ENCODE assay signal across 13 cellular contexts in genomic region chr11:35800970-35801953, GRCh38.
A peak's percentile ranks its signal among the peaks of the same experiment; 100 is the strongest.
DNase-seq lines count a peak whose midpoint lies in the region; ATAC-seq and TF ChIP-seq lines count a peak whose summit lies in the region.
"Had no signal": no experiment of that assay in that cellular context is flagged by ENCODE, and none has a peak within 500 bp of the region (broad histone marks: within the 10 kb centered on the region; RNA-seq: fewer than 3 reads in every experiment).

No MANE protein-coding gene starts in this region.

- H3K4me3 ChIP-seq in Karpas-422 (ENCODE audit: low read length): peak overlapping the region; percentile 38; the same call in 1 of the 2 replicates
- H3K4me3 ChIP-seq in vagina: no peak overlapping the region
- H3K4me3 ChIP-seq: PC-9 had no signal

- TF ChIP-seq CTCF in vagina (IDR thresholded peaks at IDR 0.05) (no peak), progenitor cell of endocrine pancreas (IDR thresholded peaks at IDR 0.05; ENCODE audit: unreplicated experiment) (no peak)

- no peak overlapping the region for H3K27ac Mint-ChIP-seq in progenitor cell of endocrine pancreas

- no peak overlapping the region for H3K4me3 Mint-ChIP-seq in progenitor cell of endocrine pancreas (ENCODE audit: low read depth)
- H3K4me3 Mint-ChIP-seq: activated naive CD8-positive, alpha-beta T cell treated with anti-CD3 and anti-CD28 coated beads, Interleukin-2, amount 50 U/mL, for 24 hours had no signal

- H3K36me3 ChIP-seq in Karpas-422 (ENCODE audit: insufficient read depth, low read length) (no peaks in the 10 kb centered on the region), vagina (no peaks in the 10 kb centered on the region)

- H3K27me3 ChIP-seq in Karpas-422 (ENCODE audit: low read length): no peaks in the 10 kb centered on the region
- no peaks in the 10 kb centered on the region for H3K27me3 ChIP-seq in vagina

- no peaks in the 10 kb centered on the region for H3K9me2 ChIP-seq in Karpas-422 (replicated peaks; ENCODE audit: insufficient read depth, low read length)

- H3K79me2 ChIP-seq in Karpas-422 (ENCODE audit: low read length): no peaks in the 10 kb centered on the region

- H3K4me1 ChIP-seq in Karpas-422 (ENCODE audit: low read length): peaks cover 22% of the 10 kb centered on the region
- peaks cover 24% of the 10 kb centered on the region for H3K4me1 ChIP-seq in vagina

- H3K4me1 Mint-ChIP-seq in progenitor cell of endocrine pancreas (ENCODE audit: low read depth): peaks cover 3% of the 10 kb centered on the region

- TF ChIP-seq POLR2A in vagina (IDR thresholded peaks at IDR 0.05): no peak

- peaks cover 8% of the 10 kb centered on the region for H3K9me3 Mint-ChIP-seq in progenitor cell of endocrine pancreas (ENCODE audit: low read depth)
- H3K9me3 Mint-ChIP-seq: activated naive CD8-positive, alpha-beta T cell treated with anti-CD3 and anti-CD28 coated beads, Interleukin-2, amount 50 U/mL, for 24 hours had no signal

- no peaks in the 10 kb centered on the region for H3K27me3 Mint-ChIP-seq in progenitor cell of endocrine pancreas
- H3K27me3 Mint-ChIP-seq: activated naive CD8-positive, alpha-beta T cell treated with anti-CD3 and anti-CD28 coated beads, Interleukin-2, amount 50 U/mL, for 24 hours had no signal

- peaks cover 8% of the 10 kb centered on the region for H3K36me3 Mint-ChIP-seq in progenitor cell of endocrine pancreas (ENCODE audit: insufficient read depth)

- H3K4me2 ChIP-seq in Karpas-422 (ENCODE audit: low read depth, low read length, poor library complexity, severe bottlenecking): peak overlapping the region; percentile 62
- H3K4me2 ChIP-seq: PC-9 had no signal

- no peaks in the 10 kb centered on the region for H4K20me1 ChIP-seq in Karpas-422 (ENCODE audit: insufficient read depth, low read depth, low read length)

- peak overlapping the region; percentile 88 for H3K27ac ChIP-seq in Karpas-422 (ENCODE audit: low read length)
- no peak overlapping the region for H3K27ac ChIP-seq in vagina
- H3K27ac ChIP-seq: PC-9 had no signal

- intact Hi-C loops in vagina (cut with DNase I): no loop called here

- no peaks in the 10 kb centered on the region for H3K9me3 ChIP-seq in Karpas-422 (ENCODE audit: low read length)
- no peaks in the 10 kb centered on the region for H3K9me3 ChIP-seq in vagina

- peak; percentile 63 for ATAC-seq in GM18519 (IDR thresholded peaks at IDR 0.05; ENCODE audit: low FRiP score, unreplicated experiment)
- peak; percentile 70 for ATAC-seq in HG02642 (IDR thresholded peaks at IDR 0.05; ENCODE audit: poor library complexity, unreplicated experiment)
- ATAC-seq in HG02588 (IDR thresholded peaks at IDR 0.05; ENCODE audit: unreplicated experiment): no peak
- ATAC-seq: activated CD4-positive, CD25-positive, alpha-beta regulatory T cell treated with anti-CD3 and anti-CD28 coated beads, Interleukin-2, amount 50 U/mL, for 24 hours; activated naive CD8-positive, alpha-beta T cell treated with anti-CD3 and anti-CD28 coated beads, Interleukin-2, amount 50 U/mL, for 24 hours; stimulated activated naive CD8-positive, alpha-beta T cell treated with anti-CD3 and anti-CD28 coated beads, Interleukin-15, Interleukin-2, amounts not matched to agents 100 U/mL and 50 U/mL, for 24 hours had no signal

- H2AFZ ChIP-seq in Karpas-422 (ENCODE audit: low read length): no peak overlapping the region
- H2AFZ ChIP-seq: PC-9 had no signal

- peak overlapping the region; percentile 56 for H3K9ac ChIP-seq in Karpas-422 (ENCODE audit: low read length)

- DNase-seq in Karpas-422: peak; percentile 72
- peak; percentile 17 for DNase-seq in left kidney (ENCODE audit: low read depth, low spot score)
- no peak for DNase-seq in vagina (ENCODE audit: extremely low spot score in 2 of 2)
- no peak for DNase-seq in NCI-H526 treated with DMSO at 0.1 percent for 48 hours (lab: John Stamatoyannopoulos, UW)
- DNase-seq in progenitor cell of endocrine pancreas (ENCODE audit: low spot score, unreplicated experiment): no peak
- DNase-seq: activated naive CD8-positive, alpha-beta T cell treated with anti-CD3 and anti-CD28 coated beads, Interleukin-2, amount 50 U/mL, for 24 hours; DMS 273 treated with DMSO at 0.1 percent for 48 hours; PC-9; stimulated activated naive CD8-positive, alpha-beta T cell treated with anti-CD3 and anti-CD28 coated beads, Interleukin-15, Interleukin-2, amounts not matched to agents 100 U/mL and 50 U/mL, for 24 hours had no signal

Comparison
In these comparisons a context has a peak if more than half of its experiments do, and no peak if none do; other contexts are left out.
1. DNase-seq: peak in Karpas-422 (single experiment) and left kidney (single experiment); none in vagina (0 of 2), NCI-H526 treated with DMSO at 0.1 percent for 48 hours (single experiment) and progenitor cell of endocrine pancreas (single experiment).